In genomic region chr3:21517184-21517583, GRCh38 we compare ENCODE assay signal across 21 cellular contexts.
DNase-seq lines count a peak whose midpoint lies in the region; ATAC-seq, FAIRE-seq and TF ChIP-seq lines count a peak whose summit lies in the region.
"Had no signal": no experiment of that assay in that cellular context is flagged by ENCODE, and none has a peak within 500 bp of the region (broad histone marks: within the 10 kb centered on the region; RNA-seq: fewer than 3 reads in every experiment).

No MANE protein-coding gene starts in this region.

- no peaks in the 10 kb centered on the region for H3K9me3 ChIP-seq in H1 (ENCODE audit: insufficient read depth in 2 of 2, low read depth in 1 of 2, low read length in 1 of 2)
- H3K9me3 ChIP-seq: BLaER1 treated with 17β-estradiol and CSF1 and Interleukin-3, amounts not matched to agents 10 nM and 100 nM had no signal

- H3K79me2 ChIP-seq in H1 (ENCODE audit: control insufficient read depth in 1 of 2, insufficient read depth in 2 of 2, low read length in 2 of 2) = no peaks in the 10 kb centered on the region
- no peaks in the 10 kb centered on the region for H3K79me2 ChIP-seq in mesendoderm (ENCODE audit: control insufficient read depth, insufficient read depth, low read length)

- H2BK15ac ChIP-seq in H1 (ENCODE audit: low read length) (no peak overlapping the region), mesendoderm (replicated peaks; ENCODE audit: low read depth) (no peak overlapping the region)

- H3K9ac ChIP-seq in H1 (replicated peaks in 1 of 4; ENCODE audit: extremely low read depth in 1 of 4, low read depth in 3 of 4, low read length in 3 of 4) (no peak overlapping the region), mesendoderm (ENCODE audit: low read length) (no peak overlapping the region)
- H3K9ac ChIP-seq: BLaER1 treated with 17β-estradiol and CSF1 and Interleukin-3, amounts not matched to agents 10 nM and 100 nM had no signal

- CTCF ChIA-PET in H1 (lab: Charles Lee; ENCODE audit: partially characterized antibody) = no interaction called here

- H3K27ac ChIP-seq in H1 (ENCODE audit: low read depth, low read length) = no peak overlapping the region
- no peak overlapping the region for H3K27ac ChIP-seq in mesendoderm (ENCODE audit: low read depth, low read length)
- H3K27ac ChIP-seq: BLaER1 treated with 17β-estradiol and CSF1 and Interleukin-3, amounts not matched to agents 10 nM and 100 nM had no signal

- H3K4ac ChIP-seq in H1 (replicated peaks; ENCODE audit: insufficient read length, low read depth, low read length) (no peak overlapping the region), mesendoderm (ENCODE audit: low read depth, low read length) (no peak overlapping the region)

- no peak for TF ChIP-seq CTCF in H1 (IDR thresholded peaks at IDR 0.05; ENCODE audit: control extremely low read depth in 1 of 3, insufficient read depth in 1 of 3, low read depth in 1 of 3, low read length in 3 of 3)
- no peak for TF ChIP-seq CTCF in foreskin fibroblast (IDR thresholded peaks at IDR 0.05; ENCODE audit: low read depth, low read length)

- H4K8ac ChIP-seq in H1 (ENCODE audit: extremely low read depth, insufficient read depth, low read length) = no peak overlapping the region
- no peak overlapping the region for H4K8ac ChIP-seq in mesendoderm (ENCODE audit: low read depth, low read length)

- ATAC-seq in esophagus mucosa = no peak
- ATAC-seq: CD8-positive, alpha-beta T cell; HCT116; HepG2 had no signal

- no peaks in the 10 kb centered on the region for H4K20me1 ChIP-seq in H1 (replicated peaks in 1 of 2; ENCODE audit: control insufficient read depth in 1 of 2, insufficient read depth in 2 of 2, low read length in 2 of 2)
- H4K20me1 ChIP-seq: BLaER1 treated with 17β-estradiol and CSF1 and Interleukin-3, amounts not matched to agents 10 nM and 100 nM had no signal

- no peak for TF ChIP-seq EP300 in H1 (IDR thresholded peaks at IDR 0.05; ENCODE audit: borderline replicate concordance in 1 of 2, low read depth in 2 of 2, low read length in 2 of 2)

- H3K18ac ChIP-seq in H1 (ENCODE audit: extremely low read depth, low read length) (no peak overlapping the region), mesendoderm (ENCODE audit: low read length) (no peak overlapping the region)

- no peaks in the 10 kb centered on the region for H3K23me2 ChIP-seq in H1 (ENCODE audit: low read depth, low read length)

- H4K5ac ChIP-seq in H1 (ENCODE audit: insufficient read length, low read depth, low read length) (no peak overlapping the region), mesendoderm (ENCODE audit: low read length) (no peak overlapping the region)

- H2AK5ac ChIP-seq in H1 (ENCODE audit: low read depth, low read length) = no peak overlapping the region
- H2AK5ac ChIP-seq in mesendoderm (ENCODE audit: low read length) = no peak overlapping the region

- no peak overlapping the region for H2AFZ ChIP-seq in H1 (ENCODE audit: low read length)

- H3K14ac ChIP-seq in H1 (ENCODE audit: insufficient read length) = no peak overlapping the region

- H2BK120ac ChIP-seq in H1 (replicated peaks; ENCODE audit: low read depth, low read length) (no peak overlapping the region), mesendoderm (ENCODE audit: low read depth, low read length) (no peak overlapping the region)

- H2BK20ac ChIP-seq in H1 (ENCODE audit: low read length) = no peak overlapping the region

- H3K4me3 ChIP-seq in H1 (ENCODE audit: extremely low read depth in 1 of 4, insufficient read depth in 2 of 4, low read depth in 3 of 4, low read length in 4 of 4) = no peak overlapping the region
- H3K4me3 ChIP-seq in mesendoderm (ENCODE audit: low read length) = no peak overlapping the region
- H3K4me3 ChIP-seq in foreskin fibroblast (ENCODE audit: low read depth in 1 of 2, low read length in 2 of 2) = no peak overlapping the region
- H3K4me3 ChIP-seq: BLaER1 treated with 17β-estradiol and CSF1 and Interleukin-3, amounts not matched to agents 10 nM and 100 nM had no signal

- H2BK5ac ChIP-seq in H1 (ENCODE audit: low read depth, low read length) = peak overlapping the region; percentile 20; the same call in 1 of the 2 replicates
- no peak overlapping the region for H2BK5ac ChIP-seq in mesendoderm (ENCODE audit: low read length)

- no peak overlapping the region for H3K23ac ChIP-seq in H1 (ENCODE audit: insufficient read length)
- no peak overlapping the region for H3K23ac ChIP-seq in mesendoderm (ENCODE audit: low read length)

- no peak overlapping the region for H3K4me2 ChIP-seq in H1 (ENCODE audit: insufficient read depth in 1 of 2, low read depth in 2 of 2, low read length in 2 of 2)
- no peak overlapping the region for H3K4me2 ChIP-seq in mesendoderm (ENCODE audit: low read length)
- H3K4me2 ChIP-seq: BLaER1 treated with 17β-estradiol and CSF1 and Interleukin-3, amounts not matched to agents 10 nM and 100 nM had no signal

- FAIRE-seq in H1 (lab: Jason Lieb, UNC) = no peak
- FAIRE-seq: GM12891, GM19239, H54, HepG2 had no signal

- H3K56ac ChIP-seq in H1 (replicated peaks; ENCODE audit: insufficient read length, low read depth, low read length) (no peak overlapping the region), mesendoderm (ENCODE audit: low read length) (no peak overlapping the region)

- DNase-seq in ELF-1 (ENCODE audit: low read depth, low spot score) (peak; percentile 8), MV-4-11 (lab: John Stamatoyannopoulos, UW) (peak; percentile 41), H1 (ENCODE audit: low read depth in 1 of 2, low spot score in 2 of 2) (no peak), mesendoderm (peak; percentile 7), foreskin fibroblast (no peak)
- DNase-seq in activated naive CD4-positive, alpha-beta T cell (lab: John Stamatoyannopoulos, UW) = no peak
- DNase-seq: 8988T; Calu3; CD8-positive, alpha-beta T cell; DMS 273 treated with DMSO at 0.1 percent for 48 hours; DMS53; DND-41; EL; HFFc6 had no signal

- H3K36me3 ChIP-seq in H1 (ENCODE audit: control insufficient read depth in 2 of 4, insufficient read depth in 4 of 4, low read length in 3 of 4) (no peaks in the 10 kb centered on the region), mesendoderm (ENCODE audit: control insufficient read depth, insufficient read depth, low read length) (no peaks in the 10 kb centered on the region)
- H3K36me3 ChIP-seq: BLaER1 treated with 17β-estradiol and CSF1 and Interleukin-3, amounts not matched to agents 10 nM and 100 nM had no signal

- H4K91ac ChIP-seq in H1 (replicated peaks; ENCODE audit: insufficient read length, low read length) = no peak overlapping the region

- no peak for TF ChIP-seq RAD21 in H1 (IDR thresholded peaks at IDR 0.05 in 1 of 2, conservative IDR thresholded peaks at IDR 0.05 in 1 of 2; ENCODE audit: low read depth in 2 of 2, low read length in 2 of 2)

- no peak for TF ChIP-seq POLR2A in H1 (IDR thresholded peaks at IDR 0.05; ENCODE audit: control extremely low read depth in 1 of 2, low read depth in 2 of 2, low read length in 2 of 2)

- no peak overlapping the region for H2BK12ac ChIP-seq in H1 (ENCODE audit: low read depth, low read length)

- no peaks in the 10 kb centered on the region for H3K27me3 ChIP-seq in H1 (replicated peaks in 1 of 4; ENCODE audit: control insufficient read depth in 3 of 4, extremely low read depth in 1 of 4, insufficient read depth in 3 of 4, low read length in 3 of 4)
- H3K27me3 ChIP-seq in mesendoderm (ENCODE audit: insufficient read depth, low read length, poor library complexity) = no peaks in the 10 kb centered on the region
- H3K27me3 ChIP-seq: BLaER1 treated with 17β-estradiol and CSF1 and Interleukin-3, amounts not matched to agents 10 nM and 100 nM had no signal

- WGBS in H1 (ENCODE audit: extremely low coverage in 1 of 2, insufficient coverage in 1 of 2, insufficient read length in 1 of 2, insufficient replicate concordance in 2 of 2, low coverage in 1 of 2, low lambda C conversion rate in 2 of 2, missing lambda C conversion rate in 1 of 2), 2 experiments = 89% methylated on average over 3 of the region's 3 CpGs; no CpG with 5 or more reads in 1 of the 2 experiments
- WGBS in mesendoderm (ENCODE audit: extremely low coverage, insufficient coverage, low lambda C conversion rate) = no CpG with 5 or more reads among the region's 3 CpGs

- H3K4me1 ChIP-seq in H1 (replicated peaks in 1 of 4; ENCODE audit: control insufficient read depth in 3 of 4, insufficient read depth in 4 of 4, low read length in 3 of 4) (peaks cover 0 to 4% (median 1%) of the 10 kb centered on the region in 4 experiments; a peak in 2 of 7 replicates), mesendoderm (ENCODE audit: control insufficient read depth, low read depth, low read length) (no peaks in the 10 kb centered on the region)

- no peaks in the 10 kb centered on the region for H3K79me1 ChIP-seq in H1 (ENCODE audit: low read depth, low read length)
- H3K79me1 ChIP-seq in mesendoderm (ENCODE audit: low read length) = no peaks in the 10 kb centered on the region

- POLR2A ChIA-PET in H1 (lab: Charles Lee; ENCODE audit: partially characterized antibody) = interaction anchor here (1.7 kb wide), 1 partner anchor 26 kb away, joined by 3 read pairs; no protein-coding TSS in a partner anchor

TF ChIP-seq in H1, 55 proteins besides CTCF, POLR2A, EP300 and RAD21 (continues in another document):
- no peak for TF ChIP-seq ATF3 (IDR thresholded peaks at IDR 0.05; ENCODE audit: insufficient read depth, low read depth, low read length)
- TF ChIP-seq ATF2 (IDR thresholded peaks at IDR 0.05; ENCODE audit: low read length) = no peak
- no peak for TF ChIP-seq CEBPB (IDR thresholded peaks at IDR 0.05; ENCODE audit: low read depth, low read length)
- TF ChIP-seq PHF8 (conservative IDR thresholded peaks at IDR 0.05; ENCODE audit: low read depth, low read length) = no peak
- TF ChIP-seq CHD1 (IDR thresholded peaks at IDR 0.05; ENCODE audit: low read depth, low read length) = no peak
- no peak for TF ChIP-seq KDM5A (IDR thresholded peaks at IDR 0.05; ENCODE audit: low read length)
- TF ChIP-seq SIN3A (conservative IDR thresholded peaks at IDR 0.05 in 1 of 2, IDR thresholded peaks at IDR 0.05 in 1 of 2; ENCODE audit: low read depth in 1 of 2, low read length in 2 of 2) = no peak
- no peak for TF ChIP-seq KDM1A (IDR thresholded peaks at IDR 0.05; ENCODE audit: borderline replicate concordance, low read length)

Comparison
In these comparisons a context has a peak if more than half of its experiments do, and no peak if none do; other contexts are left out.
1. DNase-seq: peak in ELF-1 (single experiment), MV-4-11 (single experiment) and mesendoderm (single experiment); none in H1 (0 of 2), activated naive CD4-positive, alpha-beta T cell (0 of 4) and foreskin fibroblast (0 of 2).